In genomic region chr1:184754479-184755225, GRCh38 we compare ENCODE assay signal across 8 cellular contexts. TPM values are rescaled to one million over a fixed set of nuclear protein-coding genes. Genes with fewer than 3 reads are reported as not detected.
DNase-seq lines count a peak whose midpoint lies in the region; ATAC-seq and TF ChIP-seq lines count a peak whose summit lies in the region.

Gene EDEM3 (minus strand): TSS chr1:184754858. CDS start chr1:184754646, 212 bp downstream.

- H3K27ac ChIP-seq in KMS-11 (peak within 1 kb of the TSS; percentile 77), Peyer's patch (peak within 1 kb of the TSS; percentile 93 to 95 (median 94)), esophagus (ENCODE audit: low read depth in 2 of 2, low read length in 1 of 2) (peak within 1 kb of the TSS; percentile 88 to 97)

- peak within 1 kb of the TSS; percentile 97 for H3K4me2 ChIP-seq in KMS-11

- H3K27me3 ChIP-seq in KMS-11 (ENCODE audit: insufficient read depth, low read depth) = no peaks in the 10 kb centered on the region
- H3K27me3 ChIP-seq in Peyer's patch = no peaks in the 10 kb centered on the region
- H3K27me3 ChIP-seq in esophagus (ENCODE audit: control insufficient read depth in 1 of 2, insufficient read depth in 2 of 2, low read length in 2 of 2) = no peaks in the 10 kb centered on the region
- H3K27me3 ChIP-seq in mucosa of stomach (ENCODE audit: control insufficient read depth, insufficient read depth, low read length) = no peaks in the 10 kb centered on the region

- H3K79me2 ChIP-seq in KMS-11 (ENCODE audit: insufficient read depth, low read depth) = peaks cover 49% of the 10 kb centered on the region

- peak within 1 kb of the TSS; percentile 93 for H3K4me3 ChIP-seq in KMS-11 (IDR thresholded peaks at IDR 0.05; ENCODE audit: insufficient read depth, low read depth, low read length)
- H3K4me3 ChIP-seq in Peyer's patch = peak within 1 kb of the TSS; percentile 90 to 97 (median 93)
- peak within 1 kb of the TSS; percentile 84 to 98 for H3K4me3 ChIP-seq in esophagus (ENCODE audit: low read depth in 1 of 2, low read length in 2 of 2)
- H3K4me3 ChIP-seq in mucosa of stomach (ENCODE audit: low read length) = peak within 1 kb of the TSS; percentile 94

- peaks cover 7% of the 10 kb centered on the region; the same call in 1 of the 2 replicates for H3K36me3 ChIP-seq in KMS-11 (ENCODE audit: insufficient read depth)
- H3K36me3 ChIP-seq in Peyer's patch = no peaks in the 10 kb centered on the region
- no peaks in the 10 kb centered on the region for H3K36me3 ChIP-seq in esophagus (ENCODE audit: control insufficient read depth in 2 of 2, insufficient read depth in 2 of 2, low read length in 1 of 2)
- H3K36me3 ChIP-seq in mucosa of stomach (ENCODE audit: control insufficient read depth, insufficient read depth, low read length) = no peaks in the 10 kb centered on the region

- H3K9me3 ChIP-seq in Peyer's patch (no peaks in the 10 kb centered on the region), esophagus (ENCODE audit: control insufficient read depth in 2 of 2, insufficient read depth in 1 of 2, low read depth in 1 of 2, low read length in 1 of 2) (no peaks in the 10 kb centered on the region), mucosa of stomach (ENCODE audit: control insufficient read depth, low read length) (no peaks in the 10 kb centered on the region)

- H3K9ac ChIP-seq in KMS-11 = peak within 1 kb of the TSS; percentile 94
- peak within 1 kb of the TSS; percentile 94 for H3K9ac ChIP-seq in mucosa of stomach (ENCODE audit: low read length)

- TF ChIP-seq CTCF in KMS-11 (conservative IDR thresholded peaks at IDR 0.05; ENCODE audit: low read depth, low read length) (no peak), Peyer's patch (IDR thresholded peaks at IDR 0.05) (peak in 1 of 6 experiments; percentile 9)

- TF ChIP-seq POLR2A in Peyer's patch (IDR thresholded peaks at IDR 0.05) = peak; percentile 93 to 94

- peak; percentile 94 for ATAC-seq in GM21737 (IDR thresholded peaks at IDR 0.05; ENCODE audit: unreplicated experiment)

- H3K4me1 ChIP-seq in KMS-11 (ENCODE audit: low read depth, poor library complexity, severe bottlenecking) = peaks cover 41% of the 10 kb centered on the region
- H3K4me1 ChIP-seq in Peyer's patch = peaks cover 0 to 19% (median 0%) of the 10 kb centered on the region in 4 donors
- H3K4me1 ChIP-seq in esophagus (ENCODE audit: control insufficient read depth in 2 of 2, insufficient read depth in 2 of 2, low read length in 1 of 2) = peaks cover 0 to 2% of the 10 kb centered on the region in 2 donors
- H3K4me1 ChIP-seq in mucosa of stomach (ENCODE audit: control insufficient read depth, insufficient read depth, low read length) = peaks cover 29% of the 10 kb centered on the region

- H4K20me1 ChIP-seq in KMS-11 (ENCODE audit: insufficient read depth) = no peaks in the 10 kb centered on the region

- DNase-seq in DMS53 treated with DMSO at 0.1 percent for 48 hours (lab: John Stamatoyannopoulos, UW; ENCODE audit: unreplicated experiment) = peak; percentile 99
- DNase-seq in Peyer's patch = peak; percentile 96 to 99 (median 97)
- peak; percentile 95 to 96 for DNase-seq in activated T-cell treated with anti-CD3 and anti-CD28 coated beads, Interleukin-2, amount 50 U/mL, for 48 hours
- peak; percentile 90 to 92 for DNase-seq in stimulated activated CD8-positive, alpha-beta memory T cell treated with anti-CD3 and anti-CD28 coated beads, Interleukin-7, amount 100 ng/mL, for 1 hour (ENCODE audit: low read depth in 2 of 2)

- peak within 1 kb of the TSS; percentile 72 for H2AFZ ChIP-seq in KMS-11 (ENCODE audit: low read depth)

- 0% methylated on average over 76 of the region's 76 CpGs for WGBS in esophagus, 2 donors

RNA-seq across cellular contexts. Expression of gene EDEM3, which starts in this region (rescaled TPM):
- total RNA-seq in Peyer's patch = 10 to 100 TPM; 26.4 to 43.8 (median 35.8) TPM
- polyA plus RNA-seq in esophagus = 1 to 10 TPM; 6.0 to 6.7 TPM

Comparison
In these comparisons a context has a peak if more than half of its experiments do, and no peak if none do; other contexts are left out.
1. Peak in every context shown above with its lines: DNase-seq, ATAC-seq, H3K4me3 ChIP-seq and H3K27ac ChIP-seq.